Comparison of ENCODE assay signal across 10 cellular contexts in the genomic region with DNA sequence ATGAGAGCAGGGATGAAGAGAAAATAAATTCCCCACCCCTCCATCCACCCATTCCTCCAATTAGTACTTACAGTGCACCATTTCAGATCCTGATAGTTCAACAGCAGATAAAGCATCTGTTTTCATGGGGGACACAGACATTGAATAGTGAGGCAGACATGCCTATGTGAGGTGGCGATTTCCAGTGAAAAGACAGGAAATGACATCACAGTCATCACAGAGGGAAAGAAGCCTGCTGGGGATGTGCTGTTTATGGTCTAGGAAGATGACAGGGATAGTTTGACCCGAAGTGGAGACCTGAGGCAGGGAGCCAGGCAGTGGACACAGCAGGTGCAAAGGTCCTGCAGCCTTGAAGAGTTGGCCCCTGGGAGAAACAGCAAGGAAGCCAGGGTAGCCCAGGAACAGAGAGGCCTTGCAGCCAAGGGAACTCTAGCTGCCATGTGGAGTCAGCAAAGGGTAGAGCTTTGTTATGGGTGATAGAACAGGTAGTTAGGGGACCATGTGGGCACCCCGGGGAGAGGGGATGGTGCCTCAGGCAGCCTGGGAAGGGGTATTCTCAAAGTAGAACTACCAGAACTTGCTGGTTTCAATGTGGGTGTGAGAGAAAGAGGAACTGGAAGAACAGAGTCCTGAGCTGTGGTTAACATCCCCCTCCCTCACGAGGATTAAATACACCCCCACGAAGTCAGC.
DNase-seq lines count a peak whose midpoint lies in the region; ATAC-seq and TF ChIP-seq lines count a peak whose summit lies in the region.
"Had no signal": no experiment of that assay in that cellular context is flagged by ENCODE, and none has a peak within 500 bp of the region (broad histone marks: within the 10 kb centered on the region; RNA-seq: fewer than 3 reads in every experiment).

No MANE protein-coding gene starts in this region.

- no TSS peak for BruUV-seq in Calu3 (replicated peaks; lab: Mats Ljungman, UMichigan)

- peaks cover 95% of the 10 kb centered on the region for H3K4me1 Mint-ChIP-seq in T-helper 1 cell treated with Interleukin-12 subunit alpha and Interleukin-12 subunit beta and Interleukin-4 antibody, amounts not matched to agents 30 μg/mL and 1 μg/mL, for 36 hours (ENCODE audit: low read depth)
- H3K4me1 Mint-ChIP-seq in Calu3 (ENCODE audit: low read depth, unreplicated experiment): no peaks in the 10 kb centered on the region

- CTCF ChIA-PET in Calu3 (lab: Charles Lee): no interaction called here

- ATAC-seq in GM19328 (IDR thresholded peaks at IDR 0.05; ENCODE audit: unreplicated experiment): peak; percentile 56
- ATAC-seq in HG03060 (IDR thresholded peaks at IDR 0.05; ENCODE audit: low read depth, unreplicated experiment): peak; percentile 47
- ATAC-seq: PC-3 had no signal

- H3K9me3 Mint-ChIP-seq in T-helper 1 cell treated with Interleukin-12 subunit alpha and Interleukin-12 subunit beta and Interleukin-4 antibody, amounts not matched to agents 30 μg/mL and 1 μg/mL, for 36 hours: no peaks in the 10 kb centered on the region
- H3K9me3 Mint-ChIP-seq in Calu3 (ENCODE audit: low read depth, unreplicated experiment): no peaks in the 10 kb centered on the region

- peak overlapping the region; percentile 63 for H3K4me3 Mint-ChIP-seq in T-helper 1 cell treated with Interleukin-12 subunit alpha and Interleukin-12 subunit beta and Interleukin-4 antibody, amounts not matched to agents 30 μg/mL and 1 μg/mL, for 36 hours
- H3K4me3 Mint-ChIP-seq in Calu3 (ENCODE audit: low read depth, unreplicated experiment): no peak overlapping the region

- H3K36me3 ChIP-seq in GM06990 (ENCODE audit: control insufficient read depth, insufficient read depth, low read length): no peaks in the 10 kb centered on the region; the same call in 1 of the 2 replicates

- peaks cover 35% of the 10 kb centered on the region for H3K36me3 Mint-ChIP-seq in T-helper 1 cell treated with Interleukin-12 subunit alpha and Interleukin-12 subunit beta and Interleukin-4 antibody, amounts not matched to agents 30 μg/mL and 1 μg/mL, for 36 hours (ENCODE audit: low read depth)
- no peaks in the 10 kb centered on the region for H3K36me3 Mint-ChIP-seq in Calu3 (ENCODE audit: insufficient read depth, unreplicated experiment)

- no peaks in the 10 kb centered on the region for H3K27me3 Mint-ChIP-seq in T-helper 1 cell treated with Interleukin-12 subunit alpha and Interleukin-12 subunit beta and Interleukin-4 antibody, amounts not matched to agents 30 μg/mL and 1 μg/mL, for 36 hours (ENCODE audit: low read depth)
- H3K27me3 Mint-ChIP-seq in Calu3 (ENCODE audit: unreplicated experiment): no peaks in the 10 kb centered on the region

- H3K4me3 ChIP-seq in GM06990 (replicated peaks; ENCODE audit: low read depth, low read length): peak overlapping the region; percentile 48

- TF ChIP-seq CTCF in GM06990 (IDR thresholded peaks at IDR 0.05; ENCODE audit: insufficient read depth, low read length, poor library complexity, severe bottlenecking) (no peak), Calu3 (IDR thresholded peaks at IDR 0.05; ENCODE audit: unreplicated experiment) (no peak)

- DNase-seq in GM06990 (ENCODE audit: extremely low read depth, insufficient read length) (peak; percentile 81), NCI-H2196 treated with DMSO at 0.1 percent for 48 hours (lab: John Stamatoyannopoulos, UW; ENCODE audit: unreplicated experiment) (no peak), posterior vena cava (ENCODE audit: low spot score) (no peak), Calu3 (no peak)
- no peak for DNase-seq in stimulated activated CD4-positive, alpha-beta T cell treated with anti-CD3 and anti-CD28 coated beads, Interleukin-2, amount 100 ng/mL, for 48 hours
- DNase-seq: GF-D8, PC-3 had no signal

- H3K27ac Mint-ChIP-seq in T-helper 1 cell treated with Interleukin-12 subunit alpha and Interleukin-12 subunit beta and Interleukin-4 antibody, amounts not matched to agents 30 μg/mL and 1 μg/mL, for 36 hours: peak overlapping the region; percentile 78
- H3K27ac Mint-ChIP-seq in Calu3 (ENCODE audit: unreplicated experiment): no peak overlapping the region

- H3K27me3 ChIP-seq in GM06990 (replicated peaks; ENCODE audit: control insufficient read depth, insufficient read depth, low read length): no peaks in the 10 kb centered on the region

- intact Hi-C loops in posterior vena cava (cut with DNase I): no loop called here
- intact Hi-C loops in Calu3 (cut with micrococcal nuclease; ENCODE audit: unreplicated experiment): no loop called here
